ENCODE assay signal across 1 cellular context in the genomic region with DNA sequence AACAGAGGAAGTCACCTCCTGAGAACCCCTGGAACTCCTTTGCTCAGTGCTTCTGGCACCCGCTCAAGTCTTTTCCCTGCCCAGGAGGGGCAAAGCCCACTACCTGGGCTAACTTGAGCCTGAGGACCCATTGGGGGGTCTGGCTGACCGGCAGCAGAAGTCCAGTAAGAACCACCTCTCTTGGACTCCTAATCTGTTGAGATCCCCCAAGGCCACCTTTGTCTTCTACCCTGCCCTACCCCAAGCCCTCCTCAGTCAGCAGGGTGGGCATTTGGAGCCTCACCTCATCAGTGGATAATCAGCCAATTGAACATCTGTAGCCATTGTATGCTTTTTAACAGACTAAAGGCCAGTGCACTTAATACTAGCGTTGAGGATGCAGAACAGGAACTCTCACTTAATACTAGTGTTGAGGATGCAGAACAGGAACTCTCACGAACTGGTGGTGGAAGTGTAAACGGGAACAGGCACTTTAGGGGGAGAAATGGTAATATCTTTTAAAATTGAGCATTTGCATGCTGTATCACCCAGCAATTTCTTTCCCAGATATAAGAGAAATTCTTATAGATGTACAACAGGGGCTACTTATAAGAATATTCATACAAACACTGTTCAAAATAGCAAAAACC.
TF ChIP-seq lines count a peak whose summit lies in the region.

No MANE protein-coding gene starts in this region.

TF ChIP-seq in K562, 482 proteins besides CTCF, POLR2A, EP300 and RAD21 (continued from another document):
- TF ChIP-seq, protein P1, sequence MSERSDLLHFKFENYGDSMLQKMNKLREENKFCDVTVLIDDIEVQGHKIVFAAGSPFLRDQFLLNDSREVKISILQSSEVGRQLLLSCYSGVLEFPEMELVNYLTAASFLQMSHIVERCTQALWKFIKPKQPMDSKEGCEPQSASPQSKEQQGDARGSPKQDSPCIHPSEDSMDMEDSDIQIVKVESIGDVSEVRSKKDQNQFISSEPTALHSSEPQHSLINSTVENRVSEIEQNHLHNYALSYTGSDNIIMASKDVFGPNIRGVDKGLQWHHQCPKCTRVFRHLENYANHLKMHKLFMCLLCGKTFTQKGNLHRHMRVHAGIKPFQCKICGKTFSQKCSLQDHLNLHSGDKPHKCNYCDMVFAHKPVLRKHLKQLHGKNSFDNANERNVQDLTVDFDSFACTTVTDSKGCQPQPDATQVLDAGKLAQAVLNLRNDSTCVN (CRISPR knock-in tag; IDR thresholded peaks at IDR 0.05), result no peak
TF ChIP-seq in K562: peak in this region for 1.
